ENCODE assay signal across 11 cellular contexts in the genomic region with DNA sequence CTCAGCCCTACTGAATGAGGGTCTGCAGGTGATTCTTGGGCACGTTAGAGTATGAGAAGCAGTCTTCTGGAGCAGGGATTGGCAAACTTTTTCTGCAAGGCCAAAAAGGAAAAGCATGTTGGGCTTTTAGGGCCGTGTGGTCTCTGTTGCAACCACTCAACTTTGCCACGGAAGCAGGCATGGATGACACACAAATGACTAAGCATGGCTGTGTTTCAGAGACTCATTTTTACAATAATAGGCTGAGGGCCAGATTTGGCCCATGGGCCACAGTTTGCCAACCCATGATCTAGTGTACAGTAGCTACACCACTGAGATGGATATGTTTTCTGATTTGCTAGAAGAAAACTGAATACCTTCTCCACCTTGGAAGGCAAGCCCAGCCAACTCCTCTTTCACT.
DNase-seq lines count a peak whose midpoint lies in the region; ATAC-seq, FAIRE-seq and TF ChIP-seq lines count a peak whose summit lies in the region.
"Had no signal": no experiment of that assay in that cellular context is flagged by ENCODE, and none has a peak within 500 bp of the region (broad histone marks: within the 10 kb centered on the region; RNA-seq: fewer than 3 reads in every experiment).

No MANE protein-coding gene starts in this region.

- H3K4me1 ChIP-seq in kidney (ENCODE audit: control insufficient read depth in 1 of 2, insufficient read depth in 1 of 2, low read depth in 1 of 2, low read length in 2 of 2) (no peaks in the 10 kb centered on the region), vagina (peaks cover 33% of the 10 kb centered on the region)

- H3K9ac ChIP-seq in kidney (ENCODE audit: low read length in 2 of 2) = no peak overlapping the region
- H3K9ac ChIP-seq: KMS-11 had no signal

- TF ChIP-seq POLR2A in vagina (IDR thresholded peaks at IDR 0.05) = no peak

- H3K27me3 Mint-ChIP-seq in activated T-helper 1 cell treated with anti-CD3 and anti-CD28 coated beads, Interleukin-12 subunit alpha, Interleukin-12 subunit beta, Interleukin-2, Interleukin-4 antibody, amounts not matched to agents 30 ng/mL and 10 ng/mL and 1 ng/mL, durations not matched to agents 14 hours and 24 hours and 36 hours (ENCODE audit: insufficient read depth) = no peaks in the 10 kb centered on the region

- H3K36me3 Mint-ChIP-seq in activated T-helper 1 cell treated with anti-CD3 and anti-CD28 coated beads, Interleukin-12 subunit alpha, Interleukin-12 subunit beta, Interleukin-2, Interleukin-4 antibody, amounts not matched to agents 30 ng/mL and 10 ng/mL and 1 ng/mL, durations not matched to agents 14 hours and 24 hours and 36 hours (ENCODE audit: low read depth) = no peaks in the 10 kb centered on the region

- H3K4me1 Mint-ChIP-seq in activated T-helper 1 cell treated with anti-CD3 and anti-CD28 coated beads, Interleukin-12 subunit alpha, Interleukin-12 subunit beta, Interleukin-2, Interleukin-4 antibody, amounts not matched to agents 30 ng/mL and 10 ng/mL and 1 ng/mL, durations not matched to agents 14 hours and 24 hours and 36 hours (ENCODE audit: low read depth) = no peaks in the 10 kb centered on the region

- H3K27ac ChIP-seq in brain microvascular endothelial cell (peak overlapping the region; percentile 38), kidney (ENCODE audit: low read depth in 2 of 2, low read length in 2 of 2) (peak overlapping the region in 1 of 2 donors; percentile 26), vagina (peak overlapping the region; percentile 70)
- H3K27ac ChIP-seq: KMS-11 had no signal

- in situ Hi-C loops in brain microvascular endothelial cell (cut with HindIII; ENCODE audit: low pct_ligation_motif_present, low sequenced_read_pairs) = no loop called here

- no peaks in the 10 kb centered on the region for H3K9me3 Mint-ChIP-seq in activated T-helper 1 cell treated with anti-CD3 and anti-CD28 coated beads, Interleukin-12 subunit alpha, Interleukin-12 subunit beta, Interleukin-2, Interleukin-4 antibody, amounts not matched to agents 30 ng/mL and 10 ng/mL and 1 ng/mL, durations not matched to agents 14 hours and 24 hours and 36 hours

- DNase-seq in M059J (ENCODE audit: low read depth) = peak; percentile 85
- peak; percentile 84 for DNase-seq in brain microvascular endothelial cell
- peak; percentile 73 for DNase-seq in kidney
- peak in 1 of 2 donors; percentile 92 for DNase-seq in vagina (ENCODE audit: extremely low spot score in 2 of 2)
- no peak for DNase-seq in activated T-helper 1 cell treated with anti-CD3 and anti-CD28 coated beads, Interleukin-12 subunit alpha, Interleukin-12 subunit beta, Interleukin-2, Interleukin-4 antibody, amounts not matched to agents 30 ng/mL and 10 ng/mL and 1 ng/mL, durations not matched to agents 14 hours and 24 hours and 36 hours (ENCODE audit: low spot score)
- no peak for DNase-seq in head of caudate nucleus
- DNase-seq: H7, hypothalamus had no signal

- H3K4me3 Mint-ChIP-seq in activated T-helper 1 cell treated with anti-CD3 and anti-CD28 coated beads, Interleukin-12 subunit alpha, Interleukin-12 subunit beta, Interleukin-2, Interleukin-4 antibody, amounts not matched to agents 30 ng/mL and 10 ng/mL and 1 ng/mL, durations not matched to agents 14 hours and 24 hours and 36 hours = no peak overlapping the region

- H3K27ac Mint-ChIP-seq in activated T-helper 1 cell treated with anti-CD3 and anti-CD28 coated beads, Interleukin-12 subunit alpha, Interleukin-12 subunit beta, Interleukin-2, Interleukin-4 antibody, amounts not matched to agents 30 ng/mL and 10 ng/mL and 1 ng/mL, durations not matched to agents 14 hours and 24 hours and 36 hours = no peak overlapping the region

- H3K9me3 ChIP-seq in kidney (ENCODE audit: control insufficient read depth in 1 of 2, low read length in 2 of 2) = no peaks in the 10 kb centered on the region
- no peaks in the 10 kb centered on the region for H3K9me3 ChIP-seq in vagina

- H3K27me3 ChIP-seq in brain microvascular endothelial cell (replicated peaks) = no peaks in the 10 kb centered on the region
- H3K27me3 ChIP-seq in vagina = no peaks in the 10 kb centered on the region

- intact Hi-C loops in kidney (cut with DNase I) = no loop called here
- intact Hi-C loops in vagina (cut with DNase I) = no loop called here
- intact Hi-C loops in activated T-helper 1 cell treated with anti-CD3 and anti-CD28 coated beads, Interleukin-12 subunit alpha, Interleukin-12 subunit beta, Interleukin-2, Interleukin-4 antibody, amounts not matched to agents 30 ng/mL and 10 ng/mL and 1 ng/mL, durations not matched to agents 14 hours and 24 hours and 36 hours (cut with micrococcal nuclease) = no loop called here
- intact Hi-C loops in head of caudate nucleus (cut with DNase I) = no loop called here

- H3K4me3 ChIP-seq in brain microvascular endothelial cell (ENCODE audit: low read depth, low read length) (no peak overlapping the region), kidney (ENCODE audit: low read length in 2 of 2) (no peak overlapping the region), vagina (no peak overlapping the region)
- H3K4me3 ChIP-seq: GM12878 had no signal

- TF ChIP-seq CTCF in brain microvascular endothelial cell (IDR thresholded peaks at IDR 0.05; ENCODE audit: low read depth, low read length, missing control alignments) = no peak
- TF ChIP-seq CTCF in kidney (IDR thresholded peaks at IDR 0.05; ENCODE audit: borderline replicate concordance, extremely low read depth, insufficient read depth) = no peak
- TF ChIP-seq CTCF in vagina (IDR thresholded peaks at IDR 0.05) = no peak

- H3K36me3 ChIP-seq in brain microvascular endothelial cell (replicated peaks) (no peaks in the 10 kb centered on the region), kidney (ENCODE audit: control insufficient read depth in 1 of 2, insufficient read depth in 2 of 2, low read length in 2 of 2) (no peaks in the 10 kb centered on the region), vagina (no peaks in the 10 kb centered on the region)

- no peak for FAIRE-seq in kidney (lab: Jason Lieb, UNC)
- FAIRE-seq: GM12878 had no signal

- ATAC-seq in HG03378 (IDR thresholded peaks at IDR 0.05; ENCODE audit: unreplicated experiment) = no peak
- ATAC-seq: GM12878 had no signal

Comparison
In these comparisons a context has a peak if more than half of its experiments do, and no peak if none do; other contexts are left out.
1. DNase-seq: peak in M059J (single experiment), brain microvascular endothelial cell (single experiment) and kidney (single experiment); none in activated T-helper 1 cell treated with anti-CD3 and anti-CD28 coated beads, Interleukin-12 subunit alpha, Interleukin-12 subunit beta, Interleukin-2, Interleukin-4 antibody, amounts not matched to agents 30 ng/mL and 10 ng/mL and 1 ng/mL, durations not matched to agents 14 hours and 24 hours and 36 hours (single experiment) and head of caudate nucleus (0 of 42).